ENCODE assay signal across 1 cellular context in the genomic region with DNA sequence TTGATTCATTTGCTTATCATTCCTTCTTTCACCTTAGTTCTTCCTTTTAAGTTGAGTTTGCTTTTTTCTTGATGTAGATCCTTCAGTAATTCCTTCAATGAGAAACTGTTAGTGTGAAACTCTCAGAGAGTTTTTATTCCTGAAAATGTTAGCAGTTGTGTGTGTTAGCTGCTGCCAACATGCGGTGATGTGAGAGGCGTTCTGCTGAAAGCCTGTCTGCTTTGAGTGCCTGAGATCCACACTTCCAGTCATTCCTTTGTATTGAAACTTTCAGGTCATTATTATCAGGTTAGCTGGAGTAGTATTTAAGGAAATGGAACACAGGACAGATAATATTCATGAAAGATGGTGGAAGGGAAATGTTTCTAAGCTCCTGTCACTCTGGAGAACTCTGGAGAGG.
TF ChIP-seq lines count a peak whose summit lies in the region.

No MANE protein-coding gene starts in this region.

TF ChIP-seq in WTC11, 78 proteins besides CTCF, POLR2A, EP300 and RAD21 (continued from another document):
- TF ChIP-seq, protein P1, sequence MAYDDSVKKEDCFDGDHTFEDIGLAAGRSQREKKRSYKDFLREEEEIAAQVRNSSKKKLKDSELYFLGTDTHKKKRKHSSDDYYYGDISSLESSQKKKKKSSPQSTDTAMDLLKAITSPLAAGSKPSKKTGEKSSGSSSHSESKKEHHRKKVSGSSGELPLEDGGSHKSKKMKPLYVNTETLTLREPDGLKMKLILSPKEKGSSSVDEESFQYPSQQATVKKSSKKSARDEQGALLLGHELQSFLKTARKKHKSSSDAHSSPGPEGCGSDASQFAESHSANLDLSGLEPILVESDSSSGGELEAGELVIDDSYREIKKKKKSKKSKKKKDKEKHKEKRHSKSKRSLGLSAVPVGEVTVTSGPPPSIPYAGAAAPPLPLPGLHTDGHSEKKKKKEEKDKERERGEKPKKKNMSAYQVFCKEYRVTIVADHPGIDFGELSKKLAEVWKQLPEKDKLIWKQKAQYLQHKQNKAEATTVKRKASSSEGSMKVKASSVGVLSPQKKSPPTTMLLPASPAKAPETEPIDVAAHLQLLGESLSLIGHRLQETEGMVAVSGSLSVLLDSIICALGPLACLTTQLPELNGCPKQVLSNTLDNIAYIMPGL (CRISPR knock-in tag; IDR thresholded peaks at IDR 0.05) = no peak
- TF ChIP-seq ZNF263 (CRISPR knock-in tag; IDR thresholded peaks at IDR 0.05; ENCODE audit: low read depth) = no peak
- TF ChIP-seq TEAD1 (CRISPR knock-in tag; IDR thresholded peaks at IDR 0.05) = no peak
- TF ChIP-seq, protein P2, sequence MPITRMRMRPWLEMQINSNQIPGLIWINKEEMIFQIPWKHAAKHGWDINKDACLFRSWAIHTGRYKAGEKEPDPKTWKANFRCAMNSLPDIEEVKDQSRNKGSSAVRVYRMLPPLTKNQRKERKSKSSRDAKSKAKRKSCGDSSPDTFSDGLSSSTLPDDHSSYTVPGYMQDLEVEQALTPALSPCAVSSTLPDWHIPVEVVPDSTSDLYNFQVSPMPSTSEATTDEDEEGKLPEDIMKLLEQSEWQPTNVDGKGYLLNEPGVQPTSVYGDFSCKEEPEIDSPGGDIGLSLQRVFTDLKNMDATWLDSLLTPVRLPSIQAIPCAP (CRISPR knock-in tag; IDR thresholded peaks at IDR 0.05) = no peak
